Comparison of ENCODE assay signal across 9 cellular contexts in the genomic region with DNA sequence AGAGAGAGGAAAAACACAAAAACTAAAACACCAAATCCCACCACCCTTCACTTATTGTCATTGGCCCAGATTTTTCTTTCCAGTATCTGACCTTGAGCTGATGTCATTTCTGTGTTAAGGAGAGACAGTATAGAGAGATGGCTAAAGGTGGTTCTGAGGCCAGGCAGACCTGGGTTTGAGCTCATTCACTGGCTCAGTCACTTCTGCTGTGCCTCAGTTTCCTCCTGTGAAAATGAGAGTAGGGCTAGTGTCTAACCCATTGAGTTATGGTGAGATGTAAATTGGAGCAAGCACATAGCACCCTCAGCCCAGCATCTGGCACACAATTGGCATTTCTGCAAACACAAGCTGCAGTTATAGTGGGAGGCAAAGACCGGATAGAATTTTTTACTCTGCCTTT. TPM values are rescaled to one million over a fixed set of nuclear protein-coding genes. Genes with fewer than 3 reads are reported as not detected.
A peak's percentile ranks its signal among the peaks of the same experiment; 100 is the strongest.
DNase-seq lines count a peak whose midpoint lies in the region; ATAC-seq, FAIRE-seq and TF ChIP-seq lines count a peak whose summit lies in the region.
"Had no signal": no experiment of that assay in that cellular context is flagged by ENCODE, and none has a peak within 500 bp of the region (broad histone marks: within the 10 kb centered on the region; RNA-seq: fewer than 3 reads in every experiment).

No MANE protein-coding gene starts in this region.

- no peak overlapping the region for H2BK120ac ChIP-seq in neuronal stem cell (ENCODE audit: low read depth, low read length)

- H2AFZ ChIP-seq in neuronal stem cell (ENCODE audit: low read length) = no peak overlapping the region

- H3K9ac ChIP-seq in neuronal stem cell (ENCODE audit: low read depth, low read length, poor library complexity) = no peak overlapping the region

- H3K27me3 ChIP-seq in neuronal stem cell (ENCODE audit: control insufficient read depth in 3 of 3, insufficient read depth in 3 of 3, low read depth in 1 of 3, low read length in 3 of 3) = peaks cover 0 to 9% (median 2%) of the 10 kb centered on the region in 3 experiments

- no peak for FAIRE-seq in RCC 7860 (lab: Jason Lieb, UNC)
- FAIRE-seq: colon had no signal

- H3K36me3 Mint-ChIP-seq in T-cell = no peaks in the 10 kb centered on the region

- H3K4me3 Mint-ChIP-seq in T-cell = peak overlapping the region in 2 of 3 donors; percentile 27 to 46

- no peak overlapping the region for H3K4ac ChIP-seq in neuronal stem cell (ENCODE audit: low read length)

- H3K23ac ChIP-seq in neuronal stem cell (ENCODE audit: low read depth, low read length, poor library complexity) = no peak overlapping the region

- CTCF ChIA-PET in T-cell (lab: Charles Lee) = interaction anchor here in 1 of 2 donors (0.7 kb wide), 1 partner anchor 613 kb away, joined by 6 read pairs; no protein-coding TSS in a partner anchor

- H2BK12ac ChIP-seq in neuronal stem cell (ENCODE audit: low read length) = no peak overlapping the region

- WGBS in neuronal stem cell (ENCODE audit: extremely low coverage in 2 of 2, insufficient read length in 2 of 2, insufficient replicate concordance in 1 of 2), 2 donors = no CpG with 5 or more reads among the region's 1 CpG

- no peak overlapping the region for H2AK5ac ChIP-seq in neuronal stem cell (ENCODE audit: low read depth, low read length)

- H2BK5ac ChIP-seq in neuronal stem cell (ENCODE audit: low read length) = no peak overlapping the region

- H3K4me1 Mint-ChIP-seq in T-cell = peaks cover 19 to 36% (median 31%) of the 10 kb centered on the region in 3 donors

- H3K4me3 ChIP-seq in foreskin fibroblast (ENCODE audit: low read depth in 1 of 2, low read length in 2 of 2) (peak overlapping the region; percentile 5 to 41), skeletal muscle cell (ENCODE audit: low read depth, low read length) (peak overlapping the region; percentile 1), neuronal stem cell (ENCODE audit: low read length in 2 of 2) (no peak overlapping the region)

- H2BK15ac ChIP-seq in neuronal stem cell (ENCODE audit: low read length) = no peak overlapping the region

- no peaks in the 10 kb centered on the region for H3K9me3 Mint-ChIP-seq in T-cell

- no peak overlapping the region for H3K27ac ChIP-seq in neuronal stem cell (replicated peaks; ENCODE audit: low read length)

- H3K36me3 ChIP-seq in neuronal stem cell (replicated peaks in 1 of 2; ENCODE audit: control insufficient read depth in 2 of 2, insufficient read depth in 2 of 2, low read length in 2 of 2) = no peaks in the 10 kb centered on the region

- no peak overlapping the region for H3K18ac ChIP-seq in neuronal stem cell (ENCODE audit: low read length)

- peak; percentile 11 for DNase-seq in EH (ENCODE audit: low read depth)
- DNase-seq in T-cell = no peak
- DNase-seq in foreskin fibroblast = no peak
- DNase-seq in skeletal muscle cell (ENCODE audit: low read depth) = no peak
- no peak for DNase-seq in head of caudate nucleus
- DNase-seq in neuronal stem cell (ENCODE audit: low spot score) = no peak
- DNase-seq in RCC 7860 (ENCODE audit: low spot score) = no peak
- no peak for DNase-seq in inferior parietal cortex (ENCODE audit: extremely low spot score)

- no peak overlapping the region for H3K4me2 ChIP-seq in neuronal stem cell (ENCODE audit: insufficient read depth, low read length, poor library complexity, severe bottlenecking)

- POLR2A ChIA-PET in T-cell (lab: Charles Lee) = no interaction called here

- no peak overlapping the region for H3K14ac ChIP-seq in neuronal stem cell (ENCODE audit: low read length)

- H3K4me1 ChIP-seq in neuronal stem cell (ENCODE audit: control insufficient read depth in 2 of 2, insufficient read depth in 1 of 2, low read depth in 1 of 2, low read length in 2 of 2) = peaks cover 8 to 13% of the 10 kb centered on the region in 2 donors

- no peak for ATAC-seq in T-cell (replicated peaks in 1 of 4)

- no peaks in the 10 kb centered on the region for H3K9me3 ChIP-seq in neuronal stem cell (replicated peaks in 1 of 2; ENCODE audit: control insufficient read depth in 2 of 2, insufficient read depth in 1 of 2, low read depth in 1 of 2, low read length in 2 of 2)

- peak overlapping the region in 1 of 2 donors; percentile 74 for H3K27ac Mint-ChIP-seq in T-cell

- TF ChIP-seq CTCF in foreskin fibroblast (IDR thresholded peaks at IDR 0.05; ENCODE audit: low read depth, low read length) = no peak

- peaks cover 16 to 39% of the 10 kb centered on the region in 2 donors for H3K27me3 Mint-ChIP-seq in T-cell

- H3K79me1 ChIP-seq in neuronal stem cell (ENCODE audit: low read depth, low read length) = no peaks in the 10 kb centered on the region

- intact Hi-C loops in head of caudate nucleus (cut with DNase I) = no loop called here

- H4K8ac ChIP-seq in neuronal stem cell (ENCODE audit: low read depth, low read length) = no peak overlapping the region

- H4K91ac ChIP-seq in neuronal stem cell (ENCODE audit: low read depth, low read length, poor library complexity) = no peak overlapping the region

RNA-seq across cellular contexts. Expression of gene KIFC3, which starts 6.3 kb away (rescaled TPM):
- 1 to 10 TPM in 4 of 5 donors, under 1 TPM in 1; 0.78 to 4.1 (median 2.7) TPM for total RNA-seq in T-cell
- 1.3 TPM for polyA plus RNA-seq in neuronal stem cell (2013, experiment 1 of 2)
- polyA plus RNA-seq in neuronal stem cell (2013, experiment 2 of 2) = 1.1 TPM

Comparison
In these comparisons a context has a peak if more than half of its experiments do, and no peak if none do; other contexts are left out.
1. H3K4me3 ChIP-seq: peak in foreskin fibroblast (2 of 2) and skeletal muscle cell (single experiment); none in neuronal stem cell (0 of 2).